In genomic region chr15:52111517-52112202, GRCh38 we compare ENCODE assay signal across 11 cellular contexts.
DNase-seq lines count a peak whose midpoint lies in the region; ATAC-seq, FAIRE-seq and TF ChIP-seq lines count a peak whose summit lies in the region.
"Had no signal": no experiment of that assay in that cellular context is flagged by ENCODE, and none has a peak within 500 bp of the region (broad histone marks: within the 10 kb centered on the region; RNA-seq: fewer than 3 reads in every experiment).

No MANE protein-coding gene starts in this region.

- peak overlapping the region; percentile 10 for H3K4me3 ChIP-seq in iPS-15b (ENCODE audit: low read depth, low read length)
- peak overlapping the region; percentile 28 to 71 for H3K4me3 ChIP-seq in stomach smooth muscle (ENCODE audit: low read length in 2 of 2)
- H3K4me3 ChIP-seq: A549 had no signal

- peaks cover 44% of the 10 kb centered on the region for H3K27me3 Mint-ChIP-seq in activated T-cell treated with anti-CD3 and anti-CD28 coated beads, Interleukin-2, amount 50 U/mL, for 24 hours

- peaks cover 31% of the 10 kb centered on the region for H3K27me3 ChIP-seq in iPS-15b (ENCODE audit: control insufficient read depth, insufficient read depth, low read length)
- peaks cover 25 to 28% of the 10 kb centered on the region in 2 donors for H3K27me3 ChIP-seq in stomach smooth muscle (ENCODE audit: control insufficient read depth in 1 of 2, insufficient read depth in 2 of 2, low read length in 2 of 2)

- H3K9me3 Mint-ChIP-seq in activated T-cell treated with anti-CD3 and anti-CD28 coated beads, Interleukin-2, amount 50 U/mL, for 24 hours, result no peaks in the 10 kb centered on the region

- H3K4me1 ChIP-seq in iPS-15b (ENCODE audit: control insufficient read depth, insufficient read depth, low read length) (no peaks in the 10 kb centered on the region), stomach smooth muscle (ENCODE audit: control insufficient read depth, insufficient read depth, low read length) (peaks cover 8% of the 10 kb centered on the region)

- no peak for ATAC-seq in HG03521 (IDR thresholded peaks at IDR 0.05; ENCODE audit: unreplicated experiment)
- ATAC-seq: A549 had no signal

- no peaks in the 10 kb centered on the region for H3K36me3 ChIP-seq in iPS-15b (ENCODE audit: control insufficient read depth, insufficient read depth, low read length)
- H3K36me3 ChIP-seq in stomach smooth muscle (ENCODE audit: control insufficient read depth in 2 of 2, insufficient read depth in 2 of 2, low read length in 2 of 2), result no peaks in the 10 kb centered on the region

- H3K9ac ChIP-seq in iPS-15b (ENCODE audit: low read depth, low read length) (no peak overlapping the region), stomach smooth muscle (ENCODE audit: low read length in 2 of 2) (no peak overlapping the region)

- no peak for DNase-seq in activated T-cell treated with anti-CD3 and anti-CD28 coated beads, Interleukin-2, amount 50 U/mL, for 24 hours
- no peak for DNase-seq in activated T-cell treated with anti-CD3 and anti-CD28 coated beads, Interleukin-2, amount 50 U/mL, for 1 hour
- no peak for DNase-seq in posterior cingulate gyrus
- DNase-seq in GM19239 (ENCODE audit: insufficient read length, low spot score), result no peak
- DNase-seq: GOT3 had no signal

- no peaks in the 10 kb centered on the region for H3K36me3 Mint-ChIP-seq in activated T-cell treated with anti-CD3 and anti-CD28 coated beads, Interleukin-2, amount 50 U/mL, for 24 hours (ENCODE audit: low read depth)

- H3K4me3 Mint-ChIP-seq in activated T-cell treated with anti-CD3 and anti-CD28 coated beads, Interleukin-2, amount 50 U/mL, for 24 hours, result peak overlapping the region; percentile 72

- H3K27ac Mint-ChIP-seq in activated T-cell treated with anti-CD3 and anti-CD28 coated beads, Interleukin-2, amount 50 U/mL, for 24 hours, result no peak overlapping the region

- intact Hi-C loops in posterior cingulate gyrus (cut with DNase I), result no loop called here

- peaks cover 11% of the 10 kb centered on the region for H3K4me1 Mint-ChIP-seq in activated T-cell treated with anti-CD3 and anti-CD28 coated beads, Interleukin-2, amount 50 U/mL, for 24 hours (ENCODE audit: low read depth)

- TF ChIP-seq CTCF in VCaP (conservative IDR thresholded peaks at IDR 0.05), result no peak

- H3K9me3 ChIP-seq in iPS-15b (ENCODE audit: control insufficient read depth, insufficient read depth, low read length) (no peaks in the 10 kb centered on the region), stomach smooth muscle (ENCODE audit: control insufficient read depth in 2 of 2, low read length in 2 of 2) (no peaks in the 10 kb centered on the region)
- H3K9me3 ChIP-seq: A549 had no signal

- H3K27ac ChIP-seq in VCaP (peak overlapping the region; percentile 54; the same call in 1 of the 2 replicates), stomach smooth muscle (ENCODE audit: low read length) (no peak overlapping the region)
- H3K27ac ChIP-seq: epithelial cell of prostate had no signal

- no peak for FAIRE-seq in GM19239 (lab: Jason Lieb, UNC)
- FAIRE-seq: A549 had no signal
